8 cellular contexts compared by ENCODE assay signal in the genomic region with DNA sequence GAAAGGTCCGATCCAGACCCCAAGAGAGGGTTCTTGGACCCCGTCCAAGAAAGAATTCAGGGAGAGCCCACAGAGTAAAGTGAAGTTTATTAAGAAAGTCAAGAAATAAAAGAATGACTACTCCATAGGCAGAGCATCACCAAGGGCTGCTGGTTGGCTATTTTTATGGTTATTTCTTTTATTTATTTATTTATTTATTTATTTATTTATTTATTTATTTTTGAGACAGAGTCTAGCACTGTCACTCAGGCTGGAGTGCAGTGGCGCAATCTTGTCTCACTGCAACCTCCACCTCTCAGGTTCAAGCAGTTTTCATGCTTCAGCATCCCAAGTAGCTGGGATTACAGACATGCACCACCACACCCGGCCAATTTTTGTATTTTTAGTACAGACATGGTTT. TPM values are rescaled to one million over a fixed set of nuclear protein-coding genes. Genes with fewer than 3 reads are reported as not detected.
"Had no signal": no experiment of that assay in that cellular context is flagged by ENCODE, and none has a peak within 500 bp of the region (broad histone marks: within the 10 kb centered on the region; RNA-seq: fewer than 3 reads in every experiment).

No MANE protein-coding gene starts in this region.

RNA-seq across cellular contexts. Expression of a gene that starts 9.7 kb away (rescaled TPM):
- total RNA-seq: mononuclear cell had no signal
- polyA plus RNA-seq: immature natural killer cell, keratinocyte had no signal

RNA-seq across cellular contexts. Expression of a gene that starts 31.4 kb away (rescaled TPM):
- total RNA-seq: hepatocyte, left lobe of liver, mononuclear cell, myocyte had no signal
- polyA plus RNA-seq: hepatocyte, keratinocyte, liver, mammary epithelial cell had no signal
